ENCODE assay signal across 31 cellular contexts in the genomic region with DNA sequence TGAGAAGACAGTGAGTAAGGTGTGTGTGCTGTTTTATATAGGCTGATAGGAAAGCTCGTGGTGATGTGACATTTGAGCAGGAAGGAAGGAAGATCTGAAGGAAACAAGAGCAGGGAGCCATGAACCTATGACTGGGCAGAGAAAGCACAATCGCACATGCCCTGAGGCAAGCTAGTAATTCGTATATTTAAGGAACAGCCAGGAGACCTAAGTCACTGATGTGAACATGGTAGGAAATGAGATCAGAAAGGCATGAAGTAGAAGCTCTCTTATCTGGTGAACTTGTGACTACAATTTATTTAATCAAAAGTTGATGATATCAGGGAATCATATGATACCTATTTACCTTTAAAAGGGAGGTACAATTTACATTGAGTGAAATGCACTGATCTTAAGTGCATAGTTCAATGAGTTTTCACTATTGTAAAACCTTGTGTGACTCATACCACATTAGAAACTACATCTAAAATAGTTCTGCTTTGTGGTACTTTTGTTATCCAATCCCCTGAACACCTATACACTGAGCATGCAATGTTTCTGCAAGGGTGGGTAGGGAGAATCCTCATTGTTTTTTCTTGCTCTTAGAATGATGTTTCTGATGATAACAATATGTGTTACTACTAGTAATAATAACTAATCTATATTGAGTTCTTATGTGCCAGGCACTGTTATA.
DNase-seq lines count a peak whose midpoint lies in the region; ATAC-seq, FAIRE-seq and TF ChIP-seq lines count a peak whose summit lies in the region.
"Had no signal": no experiment of that assay in that cellular context is flagged by ENCODE, and none has a peak within 500 bp of the region (broad histone marks: within the 10 kb centered on the region; RNA-seq: fewer than 3 reads in every experiment).

No MANE protein-coding gene starts in this region.

- H3K4me1 Mint-ChIP-seq in WTC11: peaks cover 13% of the 10 kb centered on the region; the same call in 1 of the 2 replicates
- no peaks in the 10 kb centered on the region for H3K4me1 Mint-ChIP-seq in CD8-positive, alpha-beta T cell (ENCODE audit: low read depth)
- H3K4me1 Mint-ChIP-seq: activated CD4-positive, alpha-beta T cell treated with anti-CD3 and anti-CD28 coated beads for 36 hours; nephron; T-helper 17 cell had no signal

- peak overlapping the region; percentile 9; the same call in 1 of the 2 replicates for H3K27ac Mint-ChIP-seq in WTC11
- no peak overlapping the region for H3K27ac Mint-ChIP-seq in CD8-positive, alpha-beta T cell
- H3K27ac Mint-ChIP-seq: activated CD4-positive, alpha-beta T cell treated with anti-CD3 and anti-CD28 coated beads for 36 hours; nephron; T-helper 17 cell; type B pancreatic cell had no signal

- H3K4me3 Mint-ChIP-seq in WTC11: no peak overlapping the region
- H3K4me3 Mint-ChIP-seq in CD8-positive, alpha-beta T cell: no peak overlapping the region
- H3K4me3 Mint-ChIP-seq: activated CD4-positive, alpha-beta T cell treated with anti-CD3 and anti-CD28 coated beads for 36 hours; nephron; T-helper 17 cell; type B pancreatic cell had no signal

- CTCF ChIA-PET in A549 (lab: Yijun Ruan, JAX) (no interaction called here), WTC11 (lab: Charles Lee) (no interaction called here)
- CTCF ChIA-PET in CD8-positive, alpha-beta T cell (lab: Charles Lee): no interaction called here

- TF ChIP-seq EP300 in A549 (IDR thresholded peaks at IDR 0.05): no peak

- no peak; a peak in 1 of 6 replicates for ATAC-seq in A549
- ATAC-seq in GM19351 (IDR thresholded peaks at IDR 0.05; ENCODE audit: unreplicated experiment): peak; percentile 51
- peak; percentile 59 for ATAC-seq in HG02981 (IDR thresholded peaks at IDR 0.05; ENCODE audit: unreplicated experiment)
- no peak for ATAC-seq in WTC11
- no peak for ATAC-seq in GM19328 (IDR thresholded peaks at IDR 0.05; ENCODE audit: unreplicated experiment)
- no peak for ATAC-seq in CD8-positive, alpha-beta T cell
- ATAC-seq in HG02798 (IDR thresholded peaks at IDR 0.05; ENCODE audit: poor library complexity, unreplicated experiment): no peak
- ATAC-seq: activated CD4-positive, alpha-beta T cell treated with anti-CD3 and anti-CD28 coated beads for 36 hours; esophagus mucosa; foreskin keratinocyte; heart right ventricle; mucosa of descending colon; right cardiac atrium; T-helper 17 cell had no signal

- no peak for TF ChIP-seq POLR2A in A549 (IDR thresholded peaks at IDR 0.05; ENCODE audit: low read length)

- no peak overlapping the region for H3K27ac ChIP-seq in A549
- H3K27ac ChIP-seq in CD8-positive, alpha-beta T cell (ENCODE audit: low read depth, low read length): no peak overlapping the region
- H3K27ac ChIP-seq: foreskin keratinocyte, heart right ventricle, ovary, SK-N-MC had no signal

- no peak for FAIRE-seq in A549 (lab: Jason Lieb, UNC)
- FAIRE-seq: A204.1 had no signal

- intact Hi-C loops in CD8-positive, alpha-beta T cell (cut with DNase I, micrococcal nuclease): no loop called here

- no peaks in the 10 kb centered on the region for H3K9me3 Mint-ChIP-seq in WTC11
- H3K9me3 Mint-ChIP-seq in CD8-positive, alpha-beta T cell: peaks cover 4% of the 10 kb centered on the region
- H3K9me3 Mint-ChIP-seq: nephron, type B pancreatic cell had no signal

- H3K4me3 ChIP-seq in A549 (no peak overlapping the region), foreskin fibroblast (ENCODE audit: low read depth in 1 of 2, low read length in 2 of 2) (no peak overlapping the region)
- H3K4me3 ChIP-seq in CD8-positive, alpha-beta T cell (ENCODE audit: low read depth, low read length): no peak overlapping the region
- H3K4me3 ChIP-seq: HAP-1, heart right ventricle, mucosa of descending colon, ovary, SK-N-MC had no signal

- no peaks in the 10 kb centered on the region for H3K27me3 ChIP-seq in CD8-positive, alpha-beta T cell (ENCODE audit: insufficient read depth, low read length)
- H3K27me3 ChIP-seq: foreskin keratinocyte, heart right ventricle, ovary had no signal

- no peak for TF ChIP-seq CTCF in A549 (IDR thresholded peaks at IDR 0.05)
- no peak for TF ChIP-seq CTCF in WTC11 (IDR thresholded peaks at IDR 0.05)
- no peak for TF ChIP-seq CTCF in CD8-positive, alpha-beta T cell (IDR thresholded peaks at IDR 0.05)
- TF ChIP-seq CTCF in foreskin fibroblast (IDR thresholded peaks at IDR 0.05; ENCODE audit: low read depth, low read length): no peak

- H3K36me3 ChIP-seq in CD8-positive, alpha-beta T cell (ENCODE audit: insufficient read depth, low read length): no peaks in the 10 kb centered on the region
- H3K36me3 ChIP-seq: HAP-1, heart right ventricle, ovary had no signal

- H3K4me2 ChIP-seq in A549: peak overlapping the region; percentile 30; the same call in 2 of the 3 replicates

- POLR2A ChIA-PET in A549 (lab: Yijun Ruan, JAX) (no interaction called here), WTC11 (lab: Charles Lee) (no interaction called here)
- POLR2A ChIA-PET in CD8-positive, alpha-beta T cell (lab: Charles Lee): no interaction called here

- TF ChIP-seq RAD21 in A549 (conservative IDR thresholded peaks at IDR 0.05 in 1 of 2, IDR thresholded peaks at IDR 0.05 in 1 of 2): no peak

- no peaks in the 10 kb centered on the region for H3K36me3 Mint-ChIP-seq in WTC11
- no peaks in the 10 kb centered on the region for H3K36me3 Mint-ChIP-seq in CD8-positive, alpha-beta T cell
- H3K36me3 Mint-ChIP-seq: type B pancreatic cell had no signal

- H3K4me1 ChIP-seq in A549: peaks cover 28% of the 10 kb centered on the region
- no peaks in the 10 kb centered on the region for H3K4me1 ChIP-seq in CD8-positive, alpha-beta T cell (ENCODE audit: insufficient read depth, low read length)
- H3K4me1 ChIP-seq: foreskin keratinocyte, HAP-1, heart right ventricle had no signal

- no peaks in the 10 kb centered on the region for H3K27me3 Mint-ChIP-seq in WTC11 (ENCODE audit: low read depth)
- H3K27me3 Mint-ChIP-seq in CD8-positive, alpha-beta T cell (ENCODE audit: low read depth): no peaks in the 10 kb centered on the region
- H3K27me3 Mint-ChIP-seq: activated CD4-positive, alpha-beta T cell treated with anti-CD3 and anti-CD28 coated beads for 36 hours; T-helper 17 cell; type B pancreatic cell had no signal

- DNase-seq in A549 (ENCODE audit: low read depth in 1 of 2, low spot score in 1 of 2) (peak in 1 of 2 experiments; percentile 20), WTC11 (ENCODE audit: low spot score) (no peak), foreskin fibroblast (no peak)
- no peak for DNase-seq in CD8-positive, alpha-beta T cell
- DNase-seq: activated CD4-positive, alpha-beta T cell treated with anti-CD3 and anti-CD28 coated beads for 36 hours; activated T-cell treated with anti-CD3 and anti-CD28 coated beads, Interleukin-2, amount 50 U/mL, for 1 hour; central memory CD4-positive, alpha-beta T cell; DMS53; foreskin keratinocyte; GDM1; heart right ventricle; IMR-90; mucosa of descending colon; NCI-H1048; NCI-H2029; NCI-H446 treated with DMSO at 0.1 percent for 48 hours; ovary; right cardiac atrium; stimulated activated CD4-positive, alpha-beta T cell treated with anti-CD3 and anti-CD28 coated beads, Interleukin-2, amount 100 ng/mL, for 24 hours; substantia nigra; T-helper 17 cell had no signal

- H3K9me3 ChIP-seq in A549: no peaks in the 10 kb centered on the region
- H3K9me3 ChIP-seq in CD8-positive, alpha-beta T cell (ENCODE audit: low read length): no peaks in the 10 kb centered on the region
- H3K9me3 ChIP-seq: HAP-1, mucosa of descending colon, ovary had no signal

- WGBS in A549 (ENCODE audit: missing lambda C conversion rate): 51% methylated on average over 3 of the region's 3 CpGs

TF ChIP-seq in A549, 52 proteins besides CTCF, POLR2A, EP300 and RAD21 (continues in another document):
- TF ChIP-seq BCL3 (IDR thresholded peaks at IDR 0.05) (no peak), PHF8 (IDR thresholded peaks at IDR 0.05; ENCODE audit: borderline replicate concordance, low read depth) (no peak), MAFK (IDR thresholded peaks at IDR 0.05; ENCODE audit: partially characterized antibody) (no peak), ZSCAN20 (CRISPR knock-in tag; IDR thresholded peaks at IDR 0.05) (no peak)

TF ChIP-seq in WTC11, 78 proteins besides CTCF, POLR2A, EP300 and RAD21 (continues in another document):
- no peak for TF ChIP-seq CREB1 (CRISPR knock-in tag; IDR thresholded peaks at IDR 0.05)
- TF ChIP-seq TEAD4 (CRISPR knock-in tag; IDR thresholded peaks at IDR 0.05): no peak
- TF ChIP-seq, protein P1, sequence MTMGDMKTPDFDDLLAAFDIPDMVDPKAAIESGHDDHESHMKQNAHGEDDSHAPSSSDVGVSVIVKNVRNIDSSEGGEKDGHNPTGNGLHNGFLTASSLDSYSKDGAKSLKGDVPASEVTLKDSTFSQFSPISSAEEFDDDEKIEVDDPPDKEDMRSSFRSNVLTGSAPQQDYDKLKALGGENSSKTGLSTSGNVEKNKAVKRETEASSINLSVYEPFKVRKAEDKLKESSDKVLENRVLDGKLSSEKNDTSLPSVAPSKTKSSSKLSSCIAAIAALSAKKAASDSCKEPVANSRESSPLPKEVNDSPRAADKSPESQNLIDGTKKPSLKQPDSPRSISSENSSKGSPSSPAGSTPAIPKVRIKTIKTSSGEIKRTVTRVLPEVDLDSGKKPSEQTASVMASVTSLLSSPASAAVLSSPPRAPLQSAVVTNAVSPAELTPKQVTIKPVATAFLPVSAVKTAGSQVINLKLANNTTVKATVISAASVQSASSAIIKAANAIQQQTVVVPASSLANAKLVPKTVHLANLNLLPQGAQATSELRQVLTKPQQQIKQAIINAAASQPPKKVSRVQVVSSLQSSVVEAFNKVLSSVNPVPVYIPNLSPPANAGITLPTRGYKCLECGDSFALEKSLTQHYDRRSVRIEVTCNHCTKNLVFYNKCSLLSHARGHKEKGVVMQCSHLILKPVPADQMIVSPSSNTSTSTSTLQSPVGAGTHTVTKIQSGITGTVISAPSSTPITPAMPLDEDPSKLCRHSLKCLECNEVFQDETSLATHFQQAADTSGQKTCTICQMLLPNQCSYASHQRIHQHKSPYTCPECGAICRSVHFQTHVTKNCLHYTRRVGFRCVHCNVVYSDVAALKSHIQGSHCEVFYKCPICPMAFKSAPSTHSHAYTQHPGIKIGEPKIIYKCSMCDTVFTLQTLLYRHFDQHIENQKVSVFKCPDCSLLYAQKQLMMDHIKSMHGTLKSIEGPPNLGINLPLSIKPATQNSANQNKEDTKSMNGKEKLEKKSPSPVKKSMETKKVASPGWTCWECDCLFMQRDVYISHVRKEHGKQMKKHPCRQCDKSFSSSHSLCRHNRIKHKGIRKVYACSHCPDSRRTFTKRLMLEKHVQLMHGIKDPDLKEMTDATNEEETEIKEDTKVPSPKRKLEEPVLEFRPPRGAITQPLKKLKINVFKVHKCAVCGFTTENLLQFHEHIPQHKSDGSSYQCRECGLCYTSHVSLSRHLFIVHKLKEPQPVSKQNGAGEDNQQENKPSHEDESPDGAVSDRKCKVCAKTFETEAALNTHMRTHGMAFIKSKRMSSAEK (CRISPR knock-in tag; IDR thresholded peaks at IDR 0.05; ENCODE audit: borderline replicate concordance): no peak
- TF ChIP-seq SP1 (CRISPR knock-in tag; conservative IDR thresholded peaks at IDR 0.05): no peak
- no peak for TF ChIP-seq MYBL2 (CRISPR knock-in tag; IDR thresholded peaks at IDR 0.05)

Comparison
In these comparisons a context has a peak if more than half of its experiments do, and no peak if none do; other contexts are left out.
1. ATAC-seq: peak in GM19351 (single experiment) and HG02981 (single experiment); none in A549 (0 of 2), WTC11 (single experiment), GM19328 (single experiment), CD8-positive, alpha-beta T cell (single experiment) and HG02798 (single experiment).